Comparison of ENCODE assay signal across 14 cellular contexts in genomic region chr21:32468567-32469175, GRCh38.
"Had no signal": no experiment of that assay in that cellular context is flagged by ENCODE, and none has a peak within 500 bp of the region (broad histone marks: within the 10 kb centered on the region; RNA-seq: fewer than 3 reads in every experiment).

No MANE protein-coding gene starts in this region.

- DNase-seq: activated CD4-positive, alpha-beta T cell treated with anti-CD3 and anti-CD28 coated beads for 36 hours; activated CD4-positive, alpha-beta T cell treated with anti-CD3 and anti-CD28 coated beads, Interleukin-2, amount 50 U/mL, for 48 hours; activated naive CD4-positive, alpha-beta T cell treated with anti-CD3 and anti-CD28 coated beads, Interleukin-2, amount 10 ng/mL, durations not matched to agents 7 days and 5 days; brain microvascular endothelial cell; central memory CD4-positive, alpha-beta T cell; colonic mucosa; left ventricle myocardium inferior; mammary epithelial cell; retina; stimulated activated naive B cell treated with anti-CD40 and anti-IgM and Interleukin-4, amounts not matched to agents 10 μg/mL and 1 μg/mL and 100 μg/mL, for 72 hours; T-helper 1 cell; T1000 had no signal

- H3K9me3 ChIP-seq: colonic mucosa, left ventricle myocardium inferior had no signal

- H3K27ac ChIP-seq: brain microvascular endothelial cell, colonic mucosa, left ventricle myocardium inferior had no signal

- H3K4me1 ChIP-seq: colonic mucosa, left ventricle myocardium inferior had no signal

- FAIRE-seq: frontal cortex, urothelium cell line had no signal

- H3K27me3 ChIP-seq: brain microvascular endothelial cell, colonic mucosa had no signal

- H3K36me3 ChIP-seq: brain microvascular endothelial cell, colonic mucosa had no signal

- H3K4me3 ChIP-seq: colonic mucosa, left ventricle myocardium inferior had no signal
